ENCODE assay signal across 30 cellular contexts in genomic region chr19:38308926-38309614, GRCh38. TPM values are rescaled to one million over a fixed set of nuclear protein-coding genes. Genes with fewer than 3 reads are reported as not detected.
"Had no signal": no experiment of that assay in that cellular context is flagged by ENCODE, and none has a peak within 500 bp of the region (broad histone marks: within the 10 kb centered on the region; RNA-seq: fewer than 3 reads in every experiment).

No MANE protein-coding gene starts in this region.

- H3K4me1 ChIP-seq: parathyroid adenoma, right lobe of liver, uterus had no signal

- H3K27me3 ChIP-seq: esophagus squamous epithelium, heart right ventricle, right lobe of liver, tibial nerve, upper lobe of right lung, uterus had no signal

- H3K9me3 Mint-ChIP-seq: effector memory CD8-positive, alpha-beta T cell; natural killer cell treated with Interleukin-12 subunit alpha and Interleukin-12 subunit beta and Interleukin-15 and Interleukin-18, amount 100 ng/mL, for 72 hours; neural crest cell had no signal

- H3K27ac Mint-ChIP-seq: effector memory CD8-positive, alpha-beta T cell; natural killer cell treated with Interleukin-12 subunit alpha and Interleukin-12 subunit beta and Interleukin-15 and Interleukin-18, amount 100 ng/mL, for 72 hours; progenitor cell of endocrine pancreas had no signal

- H3K9me3 ChIP-seq: esophagus squamous epithelium, heart right ventricle, lower lobe of right lung, mucosa of descending colon, right lobe of liver, thoracic aorta, tibial nerve, upper lobe of right lung, uterus had no signal

- H2AFZ ChIP-seq: parathyroid adenoma had no signal

- H3K4me3 Mint-ChIP-seq: effector memory CD8-positive, alpha-beta T cell; naive B cell; natural killer cell treated with Interleukin-12 subunit alpha and Interleukin-12 subunit beta and Interleukin-15 and Interleukin-18, amount 100 ng/mL, for 72 hours; neural crest cell had no signal

- H3K79me2 ChIP-seq: parathyroid adenoma had no signal

- H3K36me3 ChIP-seq: uterus had no signal

- H3K27ac ChIP-seq: coronary artery, esophagus squamous epithelium, heart right ventricle, lower lobe of right lung, parathyroid adenoma, right lobe of liver, thoracic aorta, tibial nerve, upper lobe of right lung, uterus had no signal

- DNase-seq: effector memory CD8-positive, alpha-beta T cell; erythroblast; esophagus squamous epithelium; foreskin melanocyte; glutamatergic neuron; heart right ventricle; hippocampal formation; left ventricle myocardium superior; lower lobe of right lung; mucosa of descending colon; naive B cell; right lobe of liver; small intestine; stimulated activated CD4-positive, alpha-beta T cell treated with anti-CD3 and anti-CD28 coated beads, Interleukin-12 subunit alpha, Interleukin-12 subunit beta, amount 100 ng/mL, for 4 hours; stimulated activated CD4-positive, alpha-beta T cell treated with anti-CD3 and anti-CD28 coated beads, Interleukin-1b, Interleukin-23, amount 100 ng/mL, for 48 hours; stimulated activated CD4-positive, alpha-beta T cell treated with anti-CD3 and anti-CD28 coated beads, Interleukin-4, amount 100 ng/mL, for 1 hour; stimulated activated CD8-positive, alpha-beta memory T cell treated with anti-CD3 and anti-CD28 coated beads, Interleukin-4, amount 100 ng/mL, for 48 hours; stimulated activated naive CD4-positive, alpha-beta T cell treated with Interleukin-2 at 50 U/mL for 16 hours; upper lobe of right lung; uterus had no signal

- FAIRE-seq: endometrium, islet of Langerhans, small intestine had no signal

- ATAC-seq: effector memory CD8-positive, alpha-beta T cell; heart right ventricle; left ventricle myocardium superior; lower lobe of right lung; mucosa of descending colon; natural killer cell treated with Interleukin-12 subunit alpha and Interleukin-12 subunit beta and Interleukin-15 and Interleukin-18, amount 100 ng/mL, for 72 hours; upper lobe of right lung had no signal

- H3K36me3 Mint-ChIP-seq: natural killer cell treated with Interleukin-12 subunit alpha and Interleukin-12 subunit beta and Interleukin-15 and Interleukin-18, amount 100 ng/mL, for 72 hours had no signal

- H3K9ac ChIP-seq: parathyroid adenoma had no signal

- H3K27me3 Mint-ChIP-seq: effector memory CD8-positive, alpha-beta T cell; naive B cell; natural killer cell treated with Interleukin-12 subunit alpha and Interleukin-12 subunit beta and Interleukin-15 and Interleukin-18, amount 100 ng/mL, for 72 hours; progenitor cell of endocrine pancreas had no signal

- H3K4me3 ChIP-seq: coronary artery, esophagus squamous epithelium, heart right ventricle, lower lobe of right lung, mucosa of descending colon, right lobe of liver, thoracic aorta, tibial nerve, upper lobe of right lung, uterus had no signal

RNA-seq across cellular contexts. Expression of gene C19orf33, which starts 5.0 kb away (rescaled TPM):
- total RNA-seq: natural killer cell treated with Interleukin-12 subunit alpha and Interleukin-12 subunit beta and Interleukin-15 and Interleukin-18, amount 100 ng/mL, for 72 hours; neural crest cell; osteoblast had no signal

RNA-seq across cellular contexts. Expression of gene KCNK6, which starts 10.6 kb away (rescaled TPM):
- total RNA-seq: neural crest cell had no signal
